23 cellular contexts compared by ENCODE assay signal in the genomic region with DNA sequence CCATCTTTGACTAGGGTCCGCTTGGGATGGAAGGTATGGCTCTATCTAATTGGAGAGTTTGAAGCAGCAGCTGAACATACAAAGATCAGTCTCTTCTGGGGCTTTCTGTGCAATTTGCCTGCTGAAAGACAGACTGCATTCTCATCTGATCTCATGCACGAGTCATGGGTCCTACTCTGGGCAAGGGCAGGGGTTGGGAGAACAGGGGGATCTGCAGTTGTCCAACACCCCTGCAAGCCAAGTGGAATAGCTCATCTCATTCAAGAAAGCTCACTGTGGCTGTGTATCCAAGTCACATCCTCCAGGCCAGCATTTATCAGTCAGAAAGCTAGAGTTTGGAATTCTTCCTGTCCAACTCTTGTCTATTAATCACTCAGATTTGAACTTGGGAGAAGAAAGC.
"Had no signal": no experiment of that assay in that cellular context is flagged by ENCODE, and none has a peak within 500 bp of the region (broad histone marks: within the 10 kb centered on the region; RNA-seq: fewer than 3 reads in every experiment).

No MANE protein-coding gene starts in this region.

- H3K4me1 ChIP-seq: esophagus squamous epithelium, sigmoid colon, upper lobe of right lung had no signal

- H3K27me3 ChIP-seq: esophagus squamous epithelium, hepatocyte, sigmoid colon, upper lobe of right lung had no signal

- H3K9me3 ChIP-seq: esophagus squamous epithelium, sigmoid colon, thoracic aorta, upper lobe of right lung had no signal

- H3K36me3 ChIP-seq: esophagus squamous epithelium, sigmoid colon, thoracic aorta, upper lobe of right lung had no signal

- DNase-seq: activated CD4-positive, alpha-beta memory T cell treated with anti-CD3 and anti-CD28 coated beads for 36 hours; activated CD4-positive, alpha-beta T cell treated with anti-CD3 and anti-CD28 coated beads for 48 hours; activated effector memory CD4-positive, alpha-beta T cell treated with Interleukin-2 at 50 U/mL for 16 hours; activated naive CD4-positive, alpha-beta T cell treated with anti-CD3 and anti-CD28 coated beads, Interleukin-2, amount 10 ng/mL, durations not matched to agents 7 days and 5 days; activated T-cell treated with anti-CD3 and anti-CD28 coated beads, Interleukin-2, amount 50 U/mL, for 48 hours; amygdala; cerebellar nuclear complex; esophagus squamous epithelium; immature natural killer cell; left ventricle myocardium superior; mammary epithelial cell; midbrain; retina; sigmoid colon; stimulated activated CD4-positive, alpha-beta T cell treated with anti-CD3 and anti-CD28 coated beads, Interleukin-2, amount 100 ng/mL, for 48 hours; stimulated activated CD8-positive, alpha-beta memory T cell treated with anti-CD3 and anti-CD28 coated beads, Interleukin-4, amount 100 ng/mL, for 48 hours; stimulated activated naive CD4-positive, alpha-beta T cell; T-helper 2 cell; upper lobe of right lung had no signal

- ATAC-seq: left ventricle myocardium superior; natural killer cell treated with Interleukin-12 subunit alpha and Interleukin-12 subunit beta and Interleukin-15 and Interleukin-18, amount 100 ng/mL, for 72 hours; upper lobe of right lung had no signal

- H3K27ac ChIP-seq: coronary artery, esophagus squamous epithelium, hepatocyte, sigmoid colon, thoracic aorta, upper lobe of right lung had no signal

- H3K4me3 ChIP-seq: coronary artery, esophagus squamous epithelium, hepatocyte, sigmoid colon, thoracic aorta, upper lobe of right lung had no signal
